Comparison of ENCODE assay signal across 8 cellular contexts in genomic region chr2:43225093-43225787, GRCh38. TPM values are rescaled to one million over a fixed set of nuclear protein-coding genes. Genes with fewer than 3 reads are reported as not detected.
DNase-seq lines count a peak whose midpoint lies in the region; ATAC-seq and TF ChIP-seq lines count a peak whose summit lies in the region.

No MANE protein-coding gene starts in this region.

- ATAC-seq in GM19023 (IDR thresholded peaks at IDR 0.05; ENCODE audit: unreplicated experiment) (peak; percentile 0), HG02884 (IDR thresholded peaks at IDR 0.05; ENCODE audit: unreplicated experiment) (no peak), GM19035 (IDR thresholded peaks at IDR 0.05; ENCODE audit: unreplicated experiment) (no peak)

- H3K4me1 ChIP-seq in osteoblast (ENCODE audit: insufficient read depth, low read length) (peaks cover 51% of the 10 kb centered on the region), thymus (ENCODE audit: control insufficient read depth, insufficient read depth, low read length) (peaks cover 11% of the 10 kb centered on the region)

- H2AFZ ChIP-seq in osteoblast (ENCODE audit: low read length) = no peak overlapping the region

- H3K9me3 ChIP-seq in osteoblast (ENCODE audit: low read depth, low read length) = no peaks in the 10 kb centered on the region
- no peaks in the 10 kb centered on the region for H3K9me3 ChIP-seq in thymus (ENCODE audit: control insufficient read depth)

- DNase-seq in NCI-H526 treated with DMSO at 0.1 percent for 48 hours (lab: John Stamatoyannopoulos, UW) (peak; percentile 50), fibroblast of the aortic adventitia (ENCODE audit: low read depth) (peak; percentile 84), osteoblast (ENCODE audit: insufficient read length, low spot score, missing footprints) (peak; percentile 96)
- DNase-seq in activated T-helper 1 cell treated with anti-CD3 and anti-CD28 coated beads, Interleukin-2, amount 50 U/mL, for 16 hours (ENCODE audit: low read depth in 1 of 2, low spot score in 1 of 2) = peak; percentile 41 to 48

- H3K36me3 ChIP-seq in osteoblast (ENCODE audit: insufficient read depth, low read length) (peaks cover 33% of the 10 kb centered on the region), thymus (ENCODE audit: control insufficient read depth, insufficient read depth) (peaks cover 53% of the 10 kb centered on the region)

- TF ChIP-seq CTCF in fibroblast of the aortic adventitia (IDR thresholded peaks at IDR 0.05; ENCODE audit: insufficient read depth, low read length) = no peak
- TF ChIP-seq CTCF in osteoblast (IDR thresholded peaks at IDR 0.05; ENCODE audit: extremely low read depth, low read depth, low read length) = no peak

- H3K79me2 ChIP-seq in osteoblast (ENCODE audit: insufficient read depth, low read length) = peaks cover 47% of the 10 kb centered on the region

- H3K27me3 ChIP-seq in osteoblast (ENCODE audit: insufficient read depth, low read length) (no peaks in the 10 kb centered on the region), thymus (ENCODE audit: control insufficient read depth, insufficient read depth) (no peaks in the 10 kb centered on the region)

- under 1% methylated on average over 74 of the region's 74 CpGs for WGBS in thymus

- peaks cover 19% of the 10 kb centered on the region for H4K20me1 ChIP-seq in osteoblast (ENCODE audit: insufficient read depth, low read length)

- H3K27ac ChIP-seq in osteoblast (ENCODE audit: low read depth, low read length) (peak overlapping the region; percentile 83), thymus (ENCODE audit: low read depth) (peak overlapping the region; percentile 99)

- peak overlapping the region; percentile 69 for H3K4me2 ChIP-seq in osteoblast (ENCODE audit: insufficient read depth, low read length)

- H3K4me3 ChIP-seq in fibroblast of the aortic adventitia (ENCODE audit: low read depth, low read length) (peak overlapping the region; percentile 76), osteoblast (ENCODE audit: insufficient read depth, low read length) (peak overlapping the region; percentile 90), thymus (ENCODE audit: low read length) (peak overlapping the region; percentile 80)

RNA-seq across cellular contexts. Expression of gene ZFP36L2, which starts 1.2 kb away (rescaled TPM):
- 34.3 and 50.4 TPM in 2 replicates for total RNA-seq in fibroblast of the aortic adventitia (ENCODE audit: low replicate concordance)
- total RNA-seq in osteoblast = 14.7 and 15.6 TPM in 2 replicates
- polyA plus RNA-seq in thymus = 412 TPM

Comparison
In these comparisons a context has a peak if more than half of its experiments do, and no peak if none do; other contexts are left out.
1. DNase-seq: peak in every context shown above with its lines; median percentile 96 in osteoblast; 84 in fibroblast of the aortic adventitia; 50 in NCI-H526 treated with DMSO at 0.1 percent for 48 hours; 44 in activated T-helper 1 cell treated with anti-CD3 and anti-CD28 coated beads, Interleukin-2, amount 50 U/mL, for 16 hours.